ENCODE assay signal across 1 cellular context in genomic region chr11:1260023-1260501, GRCh38.
TF ChIP-seq lines count a peak whose summit lies in the region.

No MANE protein-coding gene starts in this region.

TF ChIP-seq in HCT116, 20 proteins besides CTCF, POLR2A, EP300 and RAD21 (continued from another document):
- TF ChIP-seq TCF7L2 (IDR thresholded peaks at IDR 0.05; ENCODE audit: borderline replicate concordance, extremely low read depth, insufficient read depth, insufficient read length) = no peak
- TF ChIP-seq POLR2AphosphoS5 (IDR thresholded peaks at IDR 0.05; ENCODE audit: low read depth, low read length) = no peak
- no peak for TF ChIP-seq JUND (IDR thresholded peaks at IDR 0.05)
- no peak for TF ChIP-seq EZH2 (IDR thresholded peaks at IDR 0.05)
- no peak for TF ChIP-seq ZNF274 (IDR thresholded peaks at IDR 0.05; ENCODE audit: low read depth, low read length)
- TF ChIP-seq ZBTB33 (IDR thresholded peaks at IDR 0.05; ENCODE audit: extremely low read depth, insufficient replicate concordance, low read length) = no peak
- TF ChIP-seq SRF (IDR thresholded peaks at IDR 0.05; ENCODE audit: low read depth) = no peak
- no peak for TF ChIP-seq CBX3 (IDR thresholded peaks at IDR 0.05; ENCODE audit: low read depth)
